In genomic region chr2:65146067-65146466, GRCh38 we compare ENCODE assay signal across 1 cellular context.
TF ChIP-seq lines count a peak whose summit lies in the region.

No MANE protein-coding gene starts in this region.

TF ChIP-seq in K562, 482 proteins besides CTCF, POLR2A, EP300 and RAD21 (continued from another document):
- TF ChIP-seq, protein P1, sequence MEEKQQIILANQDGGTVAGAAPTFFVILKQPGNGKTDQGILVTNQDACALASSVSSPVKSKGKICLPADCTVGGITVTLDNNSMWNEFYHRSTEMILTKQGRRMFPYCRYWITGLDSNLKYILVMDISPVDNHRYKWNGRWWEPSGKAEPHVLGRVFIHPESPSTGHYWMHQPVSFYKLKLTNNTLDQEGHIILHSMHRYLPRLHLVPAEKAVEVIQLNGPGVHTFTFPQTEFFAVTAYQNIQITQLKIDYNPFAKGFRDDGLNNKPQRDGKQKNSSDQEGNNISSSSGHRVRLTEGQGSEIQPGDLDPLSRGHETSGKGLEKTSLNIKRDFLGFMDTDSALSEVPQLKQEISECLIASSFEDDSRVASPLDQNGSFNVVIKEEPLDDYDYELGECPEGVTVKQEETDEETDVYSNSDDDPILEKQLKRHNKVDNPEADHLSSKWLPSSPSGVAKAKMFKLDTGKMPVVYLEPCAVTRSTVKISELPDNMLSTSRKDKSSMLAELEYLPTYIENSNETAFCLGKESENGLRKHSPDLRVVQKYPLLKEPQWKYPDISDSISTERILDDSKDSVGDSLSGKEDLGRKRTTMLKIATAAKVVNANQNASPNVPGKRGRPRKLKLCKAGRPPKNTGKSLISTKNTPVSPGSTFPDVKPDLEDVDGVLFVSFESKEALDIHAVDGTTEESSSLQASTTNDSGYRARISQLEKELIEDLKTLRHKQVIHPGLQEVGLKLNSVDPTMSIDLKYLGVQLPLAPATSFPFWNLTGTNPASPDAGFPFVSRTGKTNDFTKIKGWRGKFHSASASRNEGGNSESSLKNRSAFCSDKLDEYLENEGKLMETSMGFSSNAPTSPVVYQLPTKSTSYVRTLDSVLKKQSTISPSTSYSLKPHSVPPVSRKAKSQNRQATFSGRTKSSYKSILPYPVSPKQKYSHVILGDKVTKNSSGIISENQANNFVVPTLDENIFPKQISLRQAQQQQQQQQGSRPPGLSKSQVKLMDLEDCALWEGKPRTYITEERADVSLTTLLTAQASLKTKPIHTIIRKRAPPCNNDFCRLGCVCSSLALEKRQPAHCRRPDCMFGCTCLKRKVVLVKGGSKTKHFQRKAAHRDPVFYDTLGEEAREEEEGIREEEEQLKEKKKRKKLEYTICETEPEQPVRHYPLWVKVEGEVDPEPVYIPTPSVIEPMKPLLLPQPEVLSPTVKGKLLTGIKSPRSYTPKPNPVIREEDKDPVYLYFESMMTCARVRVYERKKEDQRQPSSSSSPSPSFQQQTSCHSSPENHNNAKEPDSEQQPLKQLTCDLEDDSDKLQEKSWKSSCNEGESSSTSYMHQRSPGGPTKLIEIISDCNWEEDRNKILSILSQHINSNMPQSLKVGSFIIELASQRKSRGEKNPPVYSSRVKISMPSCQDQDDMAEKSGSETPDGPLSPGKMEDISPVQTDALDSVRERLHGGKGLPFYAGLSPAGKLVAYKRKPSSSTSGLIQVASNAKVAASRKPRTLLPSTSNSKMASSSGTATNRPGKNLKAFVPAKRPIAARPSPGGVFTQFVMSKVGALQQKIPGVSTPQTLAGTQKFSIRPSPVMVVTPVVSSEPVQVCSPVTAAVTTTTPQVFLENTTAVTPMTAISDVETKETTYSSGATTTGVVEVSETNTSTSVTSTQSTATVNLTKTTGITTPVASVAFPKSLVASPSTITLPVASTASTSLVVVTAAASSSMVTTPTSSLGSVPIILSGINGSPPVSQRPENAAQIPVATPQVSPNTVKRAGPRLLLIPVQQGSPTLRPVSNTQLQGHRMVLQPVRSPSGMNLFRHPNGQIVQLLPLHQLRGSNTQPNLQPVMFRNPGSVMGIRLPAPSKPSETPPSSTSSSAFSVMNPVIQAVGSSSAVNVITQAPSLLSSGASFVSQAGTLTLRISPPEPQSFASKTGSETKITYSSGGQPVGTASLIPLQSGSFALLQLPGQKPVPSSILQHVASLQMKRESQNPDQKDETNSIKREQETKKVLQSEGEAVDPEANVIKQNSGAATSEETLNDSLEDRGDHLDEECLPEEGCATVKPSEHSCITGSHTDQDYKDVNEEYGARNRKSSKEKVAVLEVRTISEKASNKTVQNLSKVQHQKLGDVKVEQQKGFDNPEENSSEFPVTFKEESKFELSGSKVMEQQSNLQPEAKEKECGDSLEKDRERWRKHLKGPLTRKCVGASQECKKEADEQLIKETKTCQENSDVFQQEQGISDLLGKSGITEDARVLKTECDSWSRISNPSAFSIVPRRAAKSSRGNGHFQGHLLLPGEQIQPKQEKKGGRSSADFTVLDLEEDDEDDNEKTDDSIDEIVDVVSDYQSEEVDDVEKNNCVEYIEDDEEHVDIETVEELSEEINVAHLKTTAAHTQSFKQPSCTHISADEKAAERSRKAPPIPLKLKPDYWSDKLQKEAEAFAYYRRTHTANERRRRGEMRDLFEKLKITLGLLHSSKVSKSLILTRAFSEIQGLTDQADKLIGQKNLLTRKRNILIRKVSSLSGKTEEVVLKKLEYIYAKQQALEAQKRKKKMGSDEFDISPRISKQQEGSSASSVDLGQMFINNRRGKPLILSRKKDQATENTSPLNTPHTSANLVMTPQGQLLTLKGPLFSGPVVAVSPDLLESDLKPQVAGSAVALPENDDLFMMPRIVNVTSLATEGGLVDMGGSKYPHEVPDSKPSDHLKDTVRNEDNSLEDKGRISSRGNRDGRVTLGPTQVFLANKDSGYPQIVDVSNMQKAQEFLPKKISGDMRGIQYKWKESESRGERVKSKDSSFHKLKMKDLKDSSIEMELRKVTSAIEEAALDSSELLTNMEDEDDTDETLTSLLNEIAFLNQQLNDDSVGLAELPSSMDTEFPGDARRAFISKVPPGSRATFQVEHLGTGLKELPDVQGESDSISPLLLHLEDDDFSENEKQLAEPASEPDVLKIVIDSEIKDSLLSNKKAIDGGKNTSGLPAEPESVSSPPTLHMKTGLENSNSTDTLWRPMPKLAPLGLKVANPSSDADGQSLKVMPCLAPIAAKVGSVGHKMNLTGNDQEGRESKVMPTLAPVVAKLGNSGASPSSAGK (IDR thresholded peaks at IDR 0.05): no peak
- TF ChIP-seq ZNF449 (CRISPR knock-in tag; IDR thresholded peaks at IDR 0.05) (no peak), KLF16 (IDR thresholded peaks at IDR 0.05) (no peak), ZFP1 (CRISPR knock-in tag; IDR thresholded peaks at IDR 0.05) (no peak), E4F1 (CRISPR knock-in tag; IDR thresholded peaks at IDR 0.05; ENCODE audit: borderline replicate concordance) (no peak), IFI16 (CRISPR knock-in tag; IDR thresholded peaks at IDR 0.05) (no peak), ZBTB49 (CRISPR knock-in tag; IDR thresholded peaks at IDR 0.05; ENCODE audit: borderline replicate concordance) (no peak), ZC3H11A (IDR thresholded peaks at IDR 0.05; ENCODE audit: low read depth, low read length) (no peak), GTF2B (IDR thresholded peaks at IDR 0.05; ENCODE audit: extremely low read depth, insufficient read length) (no peak), IRF2 (CRISPR knock-in tag; IDR thresholded peaks at IDR 0.05) (no peak)
- TF ChIP-seq, protein P2, sequence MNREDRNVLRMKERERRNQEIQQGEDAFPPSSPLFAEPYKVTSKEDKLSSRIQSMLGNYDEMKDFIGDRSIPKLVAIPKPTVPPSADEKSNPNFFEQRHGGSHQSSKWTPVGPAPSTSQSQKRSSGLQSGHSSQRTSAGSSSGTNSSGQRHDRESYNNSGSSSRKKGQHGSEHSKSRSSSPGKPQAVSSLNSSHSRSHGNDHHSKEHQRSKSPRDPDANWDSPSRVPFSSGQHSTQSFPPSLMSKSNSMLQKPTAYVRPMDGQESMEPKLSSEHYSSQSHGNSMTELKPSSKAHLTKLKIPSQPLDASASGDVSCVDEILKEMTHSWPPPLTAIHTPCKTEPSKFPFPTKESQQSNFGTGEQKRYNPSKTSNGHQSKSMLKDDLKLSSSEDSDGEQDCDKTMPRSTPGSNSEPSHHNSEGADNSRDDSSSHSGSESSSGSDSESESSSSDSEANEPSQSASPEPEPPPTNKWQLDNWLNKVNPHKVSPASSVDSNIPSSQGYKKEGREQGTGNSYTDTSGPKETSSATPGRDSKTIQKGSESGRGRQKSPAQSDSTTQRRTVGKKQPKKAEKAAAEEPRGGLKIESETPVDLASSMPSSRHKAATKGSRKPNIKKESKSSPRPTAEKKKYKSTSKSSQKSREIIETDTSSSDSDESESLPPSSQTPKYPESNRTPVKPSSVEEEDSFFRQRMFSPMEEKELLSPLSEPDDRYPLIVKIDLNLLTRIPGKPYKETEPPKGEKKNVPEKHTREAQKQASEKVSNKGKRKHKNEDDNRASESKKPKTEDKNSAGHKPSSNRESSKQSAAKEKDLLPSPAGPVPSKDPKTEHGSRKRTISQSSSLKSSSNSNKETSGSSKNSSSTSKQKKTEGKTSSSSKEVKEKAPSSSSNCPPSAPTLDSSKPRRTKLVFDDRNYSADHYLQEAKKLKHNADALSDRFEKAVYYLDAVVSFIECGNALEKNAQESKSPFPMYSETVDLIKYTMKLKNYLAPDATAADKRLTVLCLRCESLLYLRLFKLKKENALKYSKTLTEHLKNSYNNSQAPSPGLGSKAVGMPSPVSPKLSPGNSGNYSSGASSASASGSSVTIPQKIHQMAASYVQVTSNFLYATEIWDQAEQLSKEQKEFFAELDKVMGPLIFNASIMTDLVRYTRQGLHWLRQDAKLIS (CRISPR knock-in tag; IDR thresholded peaks at IDR 0.05): no peak
- TF ChIP-seq, protein P3, sequence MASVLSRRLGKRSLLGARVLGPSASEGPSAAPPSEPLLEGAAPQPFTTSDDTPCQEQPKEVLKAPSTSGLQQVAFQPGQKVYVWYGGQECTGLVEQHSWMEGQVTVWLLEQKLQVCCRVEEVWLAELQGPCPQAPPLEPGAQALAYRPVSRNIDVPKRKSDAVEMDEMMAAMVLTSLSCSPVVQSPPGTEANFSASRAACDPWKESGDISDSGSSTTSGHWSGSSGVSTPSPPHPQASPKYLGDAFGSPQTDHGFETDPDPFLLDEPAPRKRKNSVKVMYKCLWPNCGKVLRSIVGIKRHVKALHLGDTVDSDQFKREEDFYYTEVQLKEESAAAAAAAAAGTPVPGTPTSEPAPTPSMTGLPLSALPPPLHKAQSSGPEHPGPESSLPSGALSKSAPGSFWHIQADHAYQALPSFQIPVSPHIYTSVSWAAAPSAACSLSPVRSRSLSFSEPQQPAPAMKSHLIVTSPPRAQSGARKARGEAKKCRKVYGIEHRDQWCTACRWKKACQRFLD (CRISPR knock-in tag; IDR thresholded peaks at IDR 0.05): no peak
